In the genomic region with DNA sequence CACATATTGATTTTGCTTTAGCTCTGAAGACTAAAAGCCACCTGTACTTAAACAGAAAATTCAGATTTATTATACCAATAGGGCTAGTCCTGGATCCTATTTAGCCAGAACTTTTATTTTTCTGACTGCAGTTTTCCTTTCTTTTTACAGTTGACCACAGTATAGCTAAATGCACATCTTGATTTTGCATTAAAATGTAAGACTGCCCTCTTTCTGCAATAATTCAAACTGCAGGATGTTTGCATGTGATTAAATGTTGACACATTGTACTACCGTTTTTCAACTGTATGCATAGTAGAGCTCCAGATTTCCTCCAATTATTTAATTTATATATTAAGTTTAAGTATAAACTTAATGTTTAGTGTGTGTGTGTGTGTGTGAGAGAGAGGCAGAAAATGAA, we compare ENCODE assay signal across 10 cellular contexts.
DNase-seq lines count a peak whose midpoint lies in the region; ATAC-seq, FAIRE-seq and TF ChIP-seq lines count a peak whose summit lies in the region.
"Had no signal": no experiment of that assay in that cellular context is flagged by ENCODE, and none has a peak within 500 bp of the region (broad histone marks: within the 10 kb centered on the region; RNA-seq: fewer than 3 reads in every experiment).

No MANE protein-coding gene starts in this region.

- H3K27ac ChIP-seq in PC-3 (ENCODE audit: low read length) (no peak overlapping the region), psoas muscle (no peak overlapping the region)
- H3K27ac ChIP-seq: BLaER1 had no signal

- WGBS in psoas muscle, 3 donors, result 0 to 4% (median 0%) methylated on average over 1 of the region's 1 CpG

- TF ChIP-seq CTCF in PC-3 (conservative IDR thresholded peaks at IDR 0.05; ENCODE audit: low read depth, low read length), result peak; percentile 78
- TF ChIP-seq CTCF in psoas muscle (IDR thresholded peaks at IDR 0.05), result peak; percentile 37

- no TSS peak for BruUV-seq in PC-3 (replicated peaks; lab: Mats Ljungman, UMichigan)

- H3K36me3 ChIP-seq in PC-3 (ENCODE audit: low read depth, low read length) (no peaks in the 10 kb centered on the region), psoas muscle (ENCODE audit: insufficient read depth in 1 of 2, low read depth in 1 of 2) (no peaks in the 10 kb centered on the region)
- H3K36me3 ChIP-seq: BLaER1 had no signal

- H3K4me2 ChIP-seq in PC-3 (ENCODE audit: low read length), result no peak overlapping the region; the same call in 1 of the 2 replicates
- H3K4me2 ChIP-seq: BLaER1 had no signal

- peak; percentile 3 for DNase-seq in NCI-H2107 treated with DMSO at 0.1 percent for 48 hours (lab: John Stamatoyannopoulos, UW; ENCODE audit: unreplicated experiment)
- no peak for DNase-seq in NCI-H2107 (lab: John Stamatoyannopoulos, UW)
- DNase-seq in PC-3, result peak; percentile 73
- peak; percentile 36 for DNase-seq in fibroblast of peridontal ligament (ENCODE audit: extremely low read depth)
- DNase-seq in psoas muscle, result no peak
- DNase-seq in GOT3 (lab: John Stamatoyannopoulos, UW), result no peak
- DNase-seq in GM19239 (ENCODE audit: insufficient read length, low spot score), result no peak
- DNase-seq: activated B cell treated with CpG ODN at 0.5 μM for 24 hours had no signal

- peak; percentile 93 for ATAC-seq in PC-3
- ATAC-seq in psoas muscle, result no peak
- ATAC-seq in HG02678 (IDR thresholded peaks at IDR 0.05; ENCODE audit: unreplicated experiment), result no peak

- no peaks in the 10 kb centered on the region for H4K20me1 ChIP-seq in PC-3 (ENCODE audit: low read length)
- H4K20me1 ChIP-seq: BLaER1 had no signal

- H3K4me3 ChIP-seq in PC-3 (ENCODE audit: low read length), result no peak overlapping the region
- H3K4me3 ChIP-seq in psoas muscle, result no peak overlapping the region
- H3K4me3 ChIP-seq: BLaER1 had no signal

- H3K9me3 ChIP-seq in PC-3 (ENCODE audit: low read length), result no peaks in the 10 kb centered on the region
- H3K9me3 ChIP-seq in psoas muscle, result no peaks in the 10 kb centered on the region
- H3K9me3 ChIP-seq: BLaER1 had no signal

- POLR2A ChIA-PET in PC-3 (lab: Charles Lee; ENCODE audit: unreplicated experiment), result interaction anchor here (0.6 kb wide), 1 partner anchor 997 kb away, joined by 6 read pairs; no protein-coding TSS in a partner anchor

- no peak for FAIRE-seq in GM19239 (lab: Jason Lieb, UNC)

- H3F3A ChIP-seq in PC-3 (ENCODE audit: low read length, unreplicated experiment), result no peaks in the 10 kb centered on the region

- no peaks in the 10 kb centered on the region for H3K79me2 ChIP-seq in PC-3 (ENCODE audit: low read length)

- H3K4me1 ChIP-seq in PC-3 (ENCODE audit: insufficient read depth, low read length), result no peaks in the 10 kb centered on the region
- no peaks in the 10 kb centered on the region for H3K4me1 ChIP-seq in psoas muscle
- H3K4me1 ChIP-seq: BLaER1 had no signal

- no peaks in the 10 kb centered on the region for H3K27me3 ChIP-seq in PC-3 (ENCODE audit: low read length)
- H3K27me3 ChIP-seq in psoas muscle (ENCODE audit: insufficient read depth in 3 of 3, low read length in 2 of 3), result no peaks in the 10 kb centered on the region
- H3K27me3 ChIP-seq: BLaER1 had no signal

- no peak overlapping the region for H3K9ac ChIP-seq in PC-3 (ENCODE audit: low read length)
- H3K9ac ChIP-seq: BLaER1 had no signal

- intact Hi-C loops in PC-3 (cut with micrococcal nuclease), result loop anchor here (1.0 to 10.0 kb wide), 3 partner anchors 311 to 1294 kb away; no protein-coding TSS in a partner anchor
- intact Hi-C loops in psoas muscle (cut with DNase I), result no loop called here

- H3K9me2 ChIP-seq in PC-3 (replicated peaks; ENCODE audit: low read length), result no peaks in the 10 kb centered on the region

- no peak overlapping the region for H2AFZ ChIP-seq in PC-3 (ENCODE audit: low read length)

- CTCF ChIA-PET in PC-3 (lab: Charles Lee), result interaction anchor here (0.6 to 1.0 kb wide), 5 partner anchors 92 to 869 kb away, joined by 3 to 8 read pairs (median 5); no protein-coding TSS in a partner anchor

Comparison
In these comparisons a context has a peak if more than half of its experiments do, and no peak if none do; other contexts are left out.
1. DNase-seq: peak in NCI-H2107 treated with DMSO at 0.1 percent for 48 hours (single experiment), PC-3 (single experiment) and fibroblast of peridontal ligament (single experiment); none in NCI-H2107 (single experiment), psoas muscle (0 of 2), GOT3 (single experiment) and GM19239 (single experiment).